8 cellular contexts compared by ENCODE assay signal in the genomic region with DNA sequence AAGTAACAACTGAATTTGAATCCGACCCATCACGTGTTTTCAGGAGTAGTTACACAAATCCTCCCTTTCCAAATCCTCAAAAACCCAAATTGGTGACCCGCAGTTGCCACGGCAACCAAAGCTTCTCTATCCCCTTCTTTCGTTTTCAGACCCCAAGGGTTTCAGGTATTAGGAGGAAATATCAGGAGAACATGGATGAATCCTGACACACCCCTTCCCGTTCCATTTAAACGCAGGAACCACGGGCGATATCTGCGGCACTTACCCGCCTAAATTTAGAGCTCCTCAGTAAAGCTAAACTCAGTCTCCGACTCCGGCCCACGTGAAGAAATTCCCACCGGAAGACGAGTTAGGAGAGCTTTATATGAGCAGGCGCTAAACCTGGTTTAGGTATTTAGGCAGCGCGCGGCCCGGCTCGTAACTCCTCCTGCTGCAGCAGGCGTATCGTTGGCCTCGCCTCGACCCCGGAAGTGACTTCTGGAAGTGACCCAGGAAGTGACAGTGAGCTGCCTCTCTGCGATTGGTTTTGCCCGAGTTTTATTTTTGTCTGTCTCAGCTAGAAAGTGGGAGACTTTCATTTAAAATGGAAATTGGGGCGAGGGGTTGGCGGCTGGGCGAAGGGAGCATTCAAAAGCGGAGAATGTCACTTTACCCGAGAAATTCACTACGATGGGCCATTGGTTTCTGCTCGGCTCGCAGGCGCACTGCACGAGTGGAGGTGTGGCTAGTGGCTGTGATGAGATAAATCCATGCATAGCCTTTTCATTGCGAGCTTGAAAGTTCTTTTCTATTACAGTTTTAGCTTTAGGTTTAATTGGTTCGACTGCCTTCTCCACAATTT. TPM values are rescaled to one million over a fixed set of nuclear protein-coding genes. Genes with fewer than 3 reads are reported as not detected.
DNase-seq lines count a peak whose midpoint lies in the region; ATAC-seq and TF ChIP-seq lines count a peak whose summit lies in the region.

Gene TAF1A (minus strand): TSS at position 472 of the 841 bp plus-strand sequence.

- TF ChIP-seq CTCF in HFFc6 (IDR thresholded peaks at IDR 0.05) (no peak), glutamatergic neuron (IDR thresholded peaks at IDR 0.05; ENCODE audit: partially characterized antibody, unreplicated experiment) (no peak), osteoblast (IDR thresholded peaks at IDR 0.05; ENCODE audit: extremely low read depth, low read depth, low read length) (no peak), thoracic aorta (IDR thresholded peaks at IDR 0.05) (no peak)

- H4K20me1 ChIP-seq in osteoblast (ENCODE audit: insufficient read depth, low read length): no peaks in the 10 kb centered on the region

- ATAC-seq in thoracic aorta (ENCODE audit: insufficient number of reproducible peaks, low FRiP score, low read depth): peak; percentile 52

- H3K9me3 Mint-ChIP-seq in HFFc6 (peaks cover 1% of the 10 kb centered on the region; the same call in 1 of the 2 replicates), glutamatergic neuron (ENCODE audit: unreplicated experiment) (no peaks in the 10 kb centered on the region)
- no peaks in the 10 kb centered on the region for H3K9me3 Mint-ChIP-seq in activated naive CD4-positive, alpha-beta T cell treated with anti-CD3 and anti-CD28 coated beads, Interleukin-2, amount 50 U/mL, for 24 hours

- H3K27me3 Mint-ChIP-seq in HFFc6 (ENCODE audit: insufficient read depth) (no peaks in the 10 kb centered on the region; the same call in 1 of the 2 replicates), glutamatergic neuron (ENCODE audit: unreplicated experiment) (no peaks in the 10 kb centered on the region)
- H3K27me3 Mint-ChIP-seq in activated naive CD4-positive, alpha-beta T cell treated with anti-CD3 and anti-CD28 coated beads, Interleukin-2, amount 50 U/mL, for 24 hours: no peaks in the 10 kb centered on the region

- peak within 1 kb of the TSS; percentile 100 for H3K4me3 Mint-ChIP-seq in HFFc6
- peak within 1 kb of the TSS; percentile 99 for H3K4me3 Mint-ChIP-seq in activated naive CD4-positive, alpha-beta T cell treated with anti-CD3 and anti-CD28 coated beads, Interleukin-2, amount 50 U/mL, for 24 hours
- H3K4me3 Mint-ChIP-seq in glutamatergic neuron (ENCODE audit: unreplicated experiment): peak within 1 kb of the TSS; percentile 99

- H3K36me3 ChIP-seq in osteoblast (ENCODE audit: insufficient read depth, low read length) (peaks cover 15% of the 10 kb centered on the region), thoracic aorta (no peaks in the 10 kb centered on the region)

- H3K4me1 Mint-ChIP-seq in HFFc6 (ENCODE audit: low read depth) (peaks cover 46% of the 10 kb centered on the region), glutamatergic neuron (ENCODE audit: low read depth, unreplicated experiment) (peaks cover 2% of the 10 kb centered on the region)
- peaks cover 69% of the 10 kb centered on the region for H3K4me1 Mint-ChIP-seq in activated naive CD4-positive, alpha-beta T cell treated with anti-CD3 and anti-CD28 coated beads, Interleukin-2, amount 50 U/mL, for 24 hours

- peaks cover 37% of the 10 kb centered on the region for H3K79me2 ChIP-seq in osteoblast (ENCODE audit: insufficient read depth, low read length)

- peak within 1 kb of the TSS; percentile 92 for H3K4me2 ChIP-seq in osteoblast (ENCODE audit: insufficient read depth, low read length)

- H3K27ac Mint-ChIP-seq in HFFc6 (peak within 1 kb of the TSS; percentile 96), glutamatergic neuron (ENCODE audit: unreplicated experiment) (peak within 1 kb of the TSS; percentile 83)
- H3K27ac Mint-ChIP-seq in activated naive CD4-positive, alpha-beta T cell treated with anti-CD3 and anti-CD28 coated beads, Interleukin-2, amount 50 U/mL, for 24 hours: peak within 1 kb of the TSS; percentile 97

- peak within 1 kb of the TSS; percentile 83 for H3K27ac ChIP-seq in osteoblast (ENCODE audit: low read depth, low read length)
- H3K27ac ChIP-seq in thoracic aorta: peak within 1 kb of the TSS; percentile 67 to 76

- H3K9me3 ChIP-seq in osteoblast (ENCODE audit: low read depth, low read length) (no peaks in the 10 kb centered on the region), thoracic aorta (no peaks in the 10 kb centered on the region)

- H3K4me3 ChIP-seq in GM08714 (ENCODE audit: low read length): peak within 1 kb of the TSS; percentile 92
- peak within 1 kb of the TSS; percentile 94 for H3K4me3 ChIP-seq in osteoblast (ENCODE audit: insufficient read depth, low read length)
- H3K4me3 ChIP-seq in thoracic aorta: peak within 1 kb of the TSS; percentile 78

- DNase-seq in HFFc6 (peak; percentile 71), NAMALWA (ENCODE audit: low spot score) (peak; percentile 92), SKM-1 (lab: John Stamatoyannopoulos, UW; ENCODE audit: unreplicated experiment) (peak; percentile 88), glutamatergic neuron (peak; percentile 81), osteoblast (ENCODE audit: insufficient read length, low spot score, missing footprints) (peak; percentile 84), thoracic aorta (ENCODE audit: low spot score) (peak; percentile 36)

- H3K36me3 Mint-ChIP-seq in HFFc6 (ENCODE audit: low read depth) (no peaks in the 10 kb centered on the region; the same call in 1 of the 2 replicates), glutamatergic neuron (ENCODE audit: unreplicated experiment) (no peaks in the 10 kb centered on the region)
- H3K36me3 Mint-ChIP-seq in activated naive CD4-positive, alpha-beta T cell treated with anti-CD3 and anti-CD28 coated beads, Interleukin-2, amount 50 U/mL, for 24 hours: peaks cover 20% of the 10 kb centered on the region

- H2AFZ ChIP-seq in osteoblast (ENCODE audit: low read length): peak within 1 kb of the TSS; percentile 89

- H3K4me1 ChIP-seq in osteoblast (ENCODE audit: insufficient read depth, low read length) (peaks cover 26% of the 10 kb centered on the region), thoracic aorta (ENCODE audit: control insufficient read depth in 1 of 2, low read depth in 2 of 2) (peaks cover 15 to 24% of the 10 kb centered on the region in 2 donors)

- H3K27me3 ChIP-seq in osteoblast (ENCODE audit: insufficient read depth, low read length) (no peaks in the 10 kb centered on the region), thoracic aorta (replicated peaks; ENCODE audit: insufficient read depth) (no peaks in the 10 kb centered on the region)

RNA-seq across cellular contexts. Expression of gene TAF1A, which starts in this region (rescaled TPM):
- 1 to 10 TPM; 5.3 to 7.1 (median 5.9) TPM for total RNA-seq in HFFc6 (2021; fragmentation: NEBNext Ultra II Directional; extraction: Animal tissue kit (Norgen Biotek cat#: 25700))
- 10.4 TPM for total RNA-seq in glutamatergic neuron (ENCODE audit: unreplicated experiment)
- total RNA-seq in osteoblast: 8.5 and 9.4 TPM in 2 replicates
- 1 to 10 TPM; 2.0 to 2.8 TPM for total RNA-seq in thoracic aorta

Comparison
In these comparisons a context has a peak if more than half of its experiments do, and no peak if none do; other contexts are left out.
1. Peak in every context shown above with its lines: DNase-seq, ATAC-seq, H3K4me3 ChIP-seq and H3K27ac ChIP-seq.
2. DNase-seq: peak in every context shown above with its lines; median percentile 92 in NAMALWA; 88 in SKM-1; 84 in osteoblast; 81 in glutamatergic neuron; 71 in HFFc6; 36 in thoracic aorta.